1 cellular context compared by ENCODE assay signal in the genomic region with DNA sequence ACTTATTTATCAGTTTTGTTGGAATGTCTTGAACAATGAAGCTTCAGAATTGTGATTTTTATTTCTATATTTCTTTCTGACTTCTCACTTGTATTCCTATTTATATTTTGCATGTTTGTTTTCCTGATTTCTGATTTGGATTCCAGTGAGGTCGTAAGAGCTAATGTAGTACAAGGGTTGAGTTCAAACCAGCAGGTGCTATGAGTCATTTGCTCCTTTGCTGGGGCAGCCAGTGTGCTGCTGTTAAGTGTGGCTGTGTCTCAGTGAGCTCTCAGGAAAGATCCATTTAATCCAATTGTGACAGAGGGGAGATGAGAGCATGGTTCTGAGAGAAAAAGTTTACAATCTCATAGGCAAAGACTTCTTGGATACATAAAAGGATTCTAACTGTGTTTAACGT.
TF ChIP-seq lines count a peak whose summit lies in the region.

No MANE protein-coding gene starts in this region.

TF ChIP-seq in HepG2, 621 proteins besides CTCF, POLR2A, EP300 and RAD21 (continued from another document):
- TF ChIP-seq HOMEZ (CRISPR knock-in tag; IDR thresholded peaks at IDR 0.05; ENCODE audit: low read depth) (peak; percentile 43; the same call in 1 of the 2 replicates), JUN (CRISPR knock-in tag; IDR thresholded peaks at IDR 0.05) (0 out of 2 replicates have a peak, but pooled peaks have one; percentile 38), TEAD3 (CRISPR knock-in tag; optimal IDR thresholded peaks at IDR 0.05; ENCODE audit: borderline replicate concordance) (peak; percentile 26), AHDC1 (CRISPR knock-in tag; IDR thresholded peaks at IDR 0.05; ENCODE audit: borderline replicate concordance) (peak; percentile 23; the same call in 1 of the 2 replicates), FOXC1 (CRISPR knock-in tag; IDR thresholded peaks at IDR 0.05; ENCODE audit: borderline replicate concordance) (no peak), RXRB (CRISPR knock-in tag; IDR thresholded peaks at IDR 0.05; ENCODE audit: borderline replicate concordance) (peak; percentile 11; the same call in 1 of the 2 replicates)
- TF ChIP-seq, protein P1, sequence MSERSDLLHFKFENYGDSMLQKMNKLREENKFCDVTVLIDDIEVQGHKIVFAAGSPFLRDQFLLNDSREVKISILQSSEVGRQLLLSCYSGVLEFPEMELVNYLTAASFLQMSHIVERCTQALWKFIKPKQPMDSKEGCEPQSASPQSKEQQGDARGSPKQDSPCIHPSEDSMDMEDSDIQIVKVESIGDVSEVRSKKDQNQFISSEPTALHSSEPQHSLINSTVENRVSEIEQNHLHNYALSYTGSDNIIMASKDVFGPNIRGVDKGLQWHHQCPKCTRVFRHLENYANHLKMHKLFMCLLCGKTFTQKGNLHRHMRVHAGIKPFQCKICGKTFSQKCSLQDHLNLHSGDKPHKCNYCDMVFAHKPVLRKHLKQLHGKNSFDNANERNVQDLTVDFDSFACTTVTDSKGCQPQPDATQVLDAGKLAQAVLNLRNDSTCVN (CRISPR knock-in tag; IDR thresholded peaks at IDR 0.05; ENCODE audit: borderline replicate concordance): no peak
- TF ChIP-seq, protein P2, sequence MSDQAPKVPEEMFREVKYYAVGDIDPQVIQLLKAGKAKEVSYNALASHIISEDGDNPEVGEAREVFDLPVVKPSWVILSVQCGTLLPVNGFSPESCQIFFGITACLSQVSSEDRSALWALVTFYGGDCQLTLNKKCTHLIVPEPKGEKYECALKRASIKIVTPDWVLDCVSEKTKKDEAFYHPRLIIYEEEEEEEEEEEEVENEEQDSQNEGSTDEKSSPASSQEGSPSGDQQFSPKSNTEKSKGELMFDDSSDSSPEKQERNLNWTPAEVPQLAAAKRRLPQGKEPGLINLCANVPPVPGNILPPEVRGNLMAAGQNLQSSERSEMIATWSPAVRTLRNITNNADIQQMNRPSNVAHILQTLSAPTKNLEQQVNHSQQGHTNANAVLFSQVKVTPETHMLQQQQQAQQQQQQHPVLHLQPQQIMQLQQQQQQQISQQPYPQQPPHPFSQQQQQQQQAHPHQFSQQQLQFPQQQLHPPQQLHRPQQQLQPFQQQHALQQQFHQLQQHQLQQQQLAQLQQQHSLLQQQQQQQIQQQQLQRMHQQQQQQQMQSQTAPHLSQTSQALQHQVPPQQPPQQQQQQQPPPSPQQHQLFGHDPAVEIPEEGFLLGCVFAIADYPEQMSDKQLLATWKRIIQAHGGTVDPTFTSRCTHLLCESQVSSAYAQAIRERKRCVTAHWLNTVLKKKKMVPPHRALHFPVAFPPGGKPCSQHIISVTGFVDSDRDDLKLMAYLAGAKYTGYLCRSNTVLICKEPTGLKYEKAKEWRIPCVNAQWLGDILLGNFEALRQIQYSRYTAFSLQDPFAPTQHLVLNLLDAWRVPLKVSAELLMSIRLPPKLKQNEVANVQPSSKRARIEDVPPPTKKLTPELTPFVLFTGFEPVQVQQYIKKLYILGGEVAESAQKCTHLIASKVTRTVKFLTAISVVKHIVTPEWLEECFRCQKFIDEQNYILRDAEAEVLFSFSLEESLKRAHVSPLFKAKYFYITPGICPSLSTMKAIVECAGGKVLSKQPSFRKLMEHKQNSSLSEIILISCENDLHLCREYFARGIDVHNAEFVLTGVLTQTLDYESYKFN (CRISPR knock-in tag; conservative IDR thresholded peaks at IDR 0.05): peak; percentile 33; the same call in 1 of the 2 replicates
